ENCODE assay signal across 1 cellular context in genomic region chr3:50506169-50506568, GRCh38.
TF ChIP-seq lines count a peak whose summit lies in the region.

No MANE protein-coding gene starts in this region.

TF ChIP-seq in Ishikawa, 13 proteins besides CTCF, POLR2A, EP300 and RAD21 (continued from another document):
- TF ChIP-seq REST (IDR thresholded peaks at IDR 0.05; ENCODE audit: low read depth), result peak; percentile 76
